Comparison of ENCODE assay signal across 8 cellular contexts in the genomic region with DNA sequence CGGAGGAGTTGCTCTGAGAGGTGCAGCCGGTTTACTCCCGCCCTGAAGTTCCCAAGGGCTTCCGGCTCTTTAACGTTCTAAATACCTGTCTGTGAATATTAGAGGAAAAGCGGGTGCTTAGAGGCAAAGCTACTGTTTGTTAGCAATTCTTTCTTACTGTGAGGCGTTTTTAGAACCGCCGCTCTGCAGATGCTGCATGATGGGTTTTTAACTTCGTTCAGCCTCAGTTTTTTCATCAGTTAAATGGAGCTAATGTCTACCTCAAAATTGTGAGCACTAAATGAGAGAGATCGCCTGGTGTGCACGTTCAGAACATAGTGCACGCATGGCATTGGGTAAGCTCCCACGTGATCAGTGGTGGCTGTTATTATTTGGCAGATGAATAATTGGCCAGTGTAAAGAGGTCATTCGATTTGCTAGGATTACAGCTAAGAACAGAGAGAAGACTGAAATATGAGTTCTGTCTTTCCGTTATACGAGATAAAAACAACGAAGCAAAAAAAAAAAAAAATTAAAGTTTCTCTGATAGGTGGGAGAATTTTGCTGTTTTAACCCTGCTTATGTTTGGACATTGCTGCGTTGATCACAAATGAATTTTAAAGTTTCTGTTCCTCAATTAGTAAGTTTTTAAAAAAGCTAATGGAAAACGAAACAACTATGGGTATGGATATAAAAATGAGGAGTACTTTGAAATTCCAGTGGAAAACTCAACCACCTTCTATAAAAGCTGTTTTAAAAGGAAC. TPM values are rescaled to one million over a fixed set of nuclear protein-coding genes. Genes with fewer than 3 reads are reported as not detected.
DNase-seq lines count a peak whose midpoint lies in the region; ATAC-seq and TF ChIP-seq lines count a peak whose summit lies in the region.

No MANE protein-coding gene starts in this region.

- H3K36me3 Mint-ChIP-seq in activated B cell treated with CpG ODN at 0.5 μM for 24 hours (ENCODE audit: low read depth): peaks cover 36% of the 10 kb centered on the region

- H3K4me1 ChIP-seq in endocrine pancreas (ENCODE audit: control insufficient read depth, insufficient read depth, low read length) (peaks cover 16% of the 10 kb centered on the region), mucosa of rectum (ENCODE audit: control insufficient read depth in 2 of 2, insufficient read depth in 2 of 2, low read length in 2 of 2) (peaks cover 5 to 6% of the 10 kb centered on the region in 2 donors)

- peak overlapping the region; percentile 78 to 79 for H3K27ac ChIP-seq in mucosa of rectum (ENCODE audit: low read depth in 2 of 2, low read length in 2 of 2)

- no peaks in the 10 kb centered on the region for H3K27me3 ChIP-seq in BJ (ENCODE audit: control insufficient read depth, insufficient read depth, low read length)
- H3K27me3 ChIP-seq in endocrine pancreas (ENCODE audit: control insufficient read depth, insufficient read depth, low read length): no peaks in the 10 kb centered on the region
- H3K27me3 ChIP-seq in mucosa of rectum (ENCODE audit: control insufficient read depth in 2 of 2, insufficient read depth in 2 of 2, low read length in 2 of 2): no peaks in the 10 kb centered on the region

- H3K4me3 ChIP-seq in BJ (ENCODE audit: low read depth, low read length) (peak overlapping the region; percentile 75), endocrine pancreas (ENCODE audit: control insufficient read depth, insufficient read depth, low read length) (peak overlapping the region; percentile 93), mucosa of rectum (ENCODE audit: low read length in 2 of 2) (peak overlapping the region; percentile 94 to 100)

- H3K36me3 ChIP-seq in BJ (ENCODE audit: control insufficient read depth, insufficient read depth, low read length): no peaks in the 10 kb centered on the region
- H3K36me3 ChIP-seq in endocrine pancreas (ENCODE audit: control insufficient read depth, insufficient read depth, low read length): no peaks in the 10 kb centered on the region
- H3K36me3 ChIP-seq in mucosa of rectum (ENCODE audit: control insufficient read depth in 2 of 2, insufficient read depth in 2 of 2, low read length in 2 of 2): peaks cover 0 to 2% of the 10 kb centered on the region in 2 donors

- peak overlapping the region; percentile 97 for H3K4me3 Mint-ChIP-seq in activated B cell treated with CpG ODN at 0.5 μM for 24 hours

- peak overlapping the region; percentile 93 for H3K27ac Mint-ChIP-seq in activated B cell treated with CpG ODN at 0.5 μM for 24 hours

- peak; percentile 37 for DNase-seq in BJ (ENCODE audit: low read depth)
- DNase-seq in NCI-H2227 (lab: John Stamatoyannopoulos, UW; ENCODE audit: unreplicated experiment): peak; percentile 86
- no peak for DNase-seq in activated B cell treated with CpG ODN at 0.5 μM for 24 hours
- peak; percentile 77 for DNase-seq in stromal cell of bone marrow (ENCODE audit: low read depth)

- intact Hi-C loops in activated B cell treated with CpG ODN at 0.5 μM for 24 hours (cut with micrococcal nuclease): loop anchor here (1.0 to 10.0 kb wide), 10 partner anchors 103 to 1706 kb away; partner anchors contain the start of gene SCAF8

- H3K27me3 Mint-ChIP-seq in activated B cell treated with CpG ODN at 0.5 μM for 24 hours: no peaks in the 10 kb centered on the region

- CTCF ChIA-PET in BJ (lab: Yijun Ruan, JAX): interaction anchor here (0.6 to 3.1 kb wide), 5 partner anchors 24 to 388 kb away, joined by 3 to 14 read pairs (median 7); no protein-coding TSS in a partner anchor
- CTCF ChIA-PET in activated B cell treated with CpG ODN at 0.5 μM for 24 hours (lab: Charles Lee): interaction anchor here (0.9 to 1.6 kb wide), 4 partner anchors 14 to 180 kb away, joined by 3 to 6 read pairs (median 4); no protein-coding TSS in a partner anchor

- TF ChIP-seq CTCF in BJ (IDR thresholded peaks at IDR 0.05; ENCODE audit: insufficient read depth, low read depth, low read length): no peak
- TF ChIP-seq CTCF in activated B cell treated with CpG ODN at 0.5 μM for 24 hours (IDR thresholded peaks at IDR 0.05): no peak

- POLR2A ChIA-PET in BJ (lab: Charles Lee) (interaction anchor here (0.6 to 0.7 kb wide), 4 partner anchors 143 to 424 kb away, joined by 3 to 4 read pairs (median 4); no protein-coding TSS in a partner anchor), activated B cell treated with CpG ODN at 0.5 μM for 24 hours (lab: Charles Lee) (interaction anchor here (0.5 to 1.5 kb wide), 11 partner anchors 19 to 1731 kb away, joined by 3 to 12 read pairs (median 4); no protein-coding TSS in a partner anchor)

- peak overlapping the region; percentile 39 for H3K9ac ChIP-seq in endocrine pancreas (ENCODE audit: control insufficient read depth, insufficient read depth, low read length)
- H3K9ac ChIP-seq in mucosa of rectum (ENCODE audit: low read depth in 1 of 2, low read length in 2 of 2): peak overlapping the region; percentile 66 to 87

- H3K9me3 Mint-ChIP-seq in activated B cell treated with CpG ODN at 0.5 μM for 24 hours: no peaks in the 10 kb centered on the region

- H3K4me1 Mint-ChIP-seq in activated B cell treated with CpG ODN at 0.5 μM for 24 hours: peaks cover 31% of the 10 kb centered on the region

- ATAC-seq in GM18909 (IDR thresholded peaks at IDR 0.05; ENCODE audit: poor library complexity, unreplicated experiment) (peak; percentile 60), HG03135 (IDR thresholded peaks at IDR 0.05; ENCODE audit: unreplicated experiment) (peak; percentile 50), activated B cell treated with CpG ODN at 0.5 μM for 24 hours (ENCODE audit: low read depth) (peak; percentile 33)

- no peaks in the 10 kb centered on the region for H3K9me3 ChIP-seq in endocrine pancreas (ENCODE audit: control insufficient read depth, low read length)
- no peaks in the 10 kb centered on the region for H3K9me3 ChIP-seq in mucosa of rectum (ENCODE audit: control insufficient read depth in 2 of 2, low read length in 2 of 2)

RNA-seq across cellular contexts. Expression of gene TFB1M, which starts 0.7 kb away (rescaled TPM):
- polyA plus RNA-seq in BJ (2011; rRNA removed): 12.9 and 17.4 TPM in 2 replicates
- 12.0 and 14.2 TPM in 2 replicates for polyA minus RNA-seq in BJ (2011; rRNA and poly(A)+ RNA removed)
- 35.2 and 41.5 TPM in 2 replicates for total RNA-seq in activated B cell treated with CpG ODN at 0.5 μM for 24 hours

RNA-seq across cellular contexts. Expression of gene CLDN20, which starts 51.1 kb away (rescaled TPM):
- polyA plus RNA-seq in BJ (2011; rRNA removed): not detected in 2 replicates
- not detected in 2 replicates for polyA minus RNA-seq in BJ (2011; rRNA and poly(A)+ RNA removed)
- total RNA-seq in activated B cell treated with CpG ODN at 0.5 μM for 24 hours: not detected in 2 replicates
